In genomic region chr12:50927356-50927755, GRCh38 we compare ENCODE assay signal across 10 cellular contexts. TPM values are rescaled to one million over a fixed set of nuclear protein-coding genes. Genes with fewer than 3 reads are reported as not detected.
DNase-seq lines count a peak whose midpoint lies in the region; ATAC-seq and TF ChIP-seq lines count a peak whose summit lies in the region.
"Had no signal": no experiment of that assay in that cellular context is flagged by ENCODE, and none has a peak within 500 bp of the region (broad histone marks: within the 10 kb centered on the region; RNA-seq: fewer than 3 reads in every experiment).

No MANE protein-coding gene starts in this region.

- H3K4me1 ChIP-seq in adipocyte (ENCODE audit: control insufficient read depth, insufficient read depth, low read length) (peaks cover 36% of the 10 kb centered on the region), smooth muscle cell (ENCODE audit: low read depth) (peaks cover 33% of the 10 kb centered on the region)

- peak; percentile 41 for ATAC-seq in left lobe of liver
- ATAC-seq in GM18907 (IDR thresholded peaks at IDR 0.05; ENCODE audit: unreplicated experiment): no peak

- H3K79me2 ChIP-seq in smooth muscle cell (ENCODE audit: low read depth): peaks cover 39% of the 10 kb centered on the region

- peak overlapping the region; percentile 90 for H3K4me2 ChIP-seq in smooth muscle cell

- H3K27me3 ChIP-seq in adipocyte (replicated peaks; ENCODE audit: control insufficient read depth, insufficient read depth, low read length) (no peaks in the 10 kb centered on the region), smooth muscle cell (ENCODE audit: low read depth) (no peaks in the 10 kb centered on the region)

- H3F3A ChIP-seq in smooth muscle cell (ENCODE audit: low read depth): peaks cover 9% of the 10 kb centered on the region

- DNase-seq in G401 (ENCODE audit: low spot score) (peak; percentile 23), adipocyte (ENCODE audit: low read depth) (no peak), left lobe of liver (ENCODE audit: low spot score) (no peak), smooth muscle cell (lab: John Stamatoyannopoulos, UW; ENCODE audit: unreplicated experiment) (no peak), germinal center (ENCODE audit: low spot score) (no peak), NCI-H345 (lab: John Stamatoyannopoulos, UW) (no peak), midbrain (lab: John Stamatoyannopoulos, UW) (no peak)
- DNase-seq: activated naive CD4-positive, alpha-beta T cell; DMS79 had no signal

- H3K27ac ChIP-seq in smooth muscle cell (ENCODE audit: low read depth): no peak overlapping the region

- TF ChIP-seq CTCF in smooth muscle cell (IDR thresholded peaks at IDR 0.05; ENCODE audit: borderline replicate concordance, insufficient read depth, poor library complexity, severe bottlenecking): no peak

- H3K36me3 ChIP-seq in adipocyte (ENCODE audit: control insufficient read depth, insufficient read depth, low read length, severe bottlenecking) (peaks cover 28% of the 10 kb centered on the region), smooth muscle cell (ENCODE audit: low read depth) (no peaks in the 10 kb centered on the region)

- H3K4me3 ChIP-seq in adipocyte (ENCODE audit: low read length): peak overlapping the region; percentile 99
- peak overlapping the region; percentile 61 for H3K4me3 ChIP-seq in smooth muscle cell

- peak overlapping the region; percentile 99 for H3K9ac ChIP-seq in adipocyte (ENCODE audit: low read length)
- no peak overlapping the region for H3K9ac ChIP-seq in smooth muscle cell (ENCODE audit: low read depth)

- no peaks in the 10 kb centered on the region for H4K20me1 ChIP-seq in smooth muscle cell (ENCODE audit: low read depth)

- H3K9me3 ChIP-seq in adipocyte (ENCODE audit: control insufficient read depth, low read length) (no peaks in the 10 kb centered on the region), smooth muscle cell (replicated peaks; ENCODE audit: low read depth) (no peaks in the 10 kb centered on the region)

- in situ Hi-C loops in G401 (cut with HindIII; ENCODE audit: low sequenced_read_pairs): no loop called here

- no peak overlapping the region for H2AFZ ChIP-seq in smooth muscle cell (ENCODE audit: low read depth)

- 73% methylated on average over 2 of the region's 2 CpGs for WGBS in smooth muscle cell (ENCODE audit: low lambda C conversion rate)

RNA-seq across cellular contexts. Expression of gene HIGD1C, which starts 25.0 kb away (rescaled TPM):
- not detected in 2 replicates for total RNA-seq in G401 (2014; rRNA removed; shearing (Covaris generic))
- total RNA-seq in left lobe of liver (not detected), smooth muscle cell (not detected in 2 replicates)
- polyA plus RNA-seq in smooth muscle cell: not detected in 2 replicates
